8 cellular contexts compared by ENCODE assay signal in genomic region chr2:132352481-132352993, GRCh38.
A peak's percentile ranks its signal among the peaks of the same experiment; 100 is the strongest.
DNase-seq lines count a peak whose midpoint lies in the region; TF ChIP-seq lines count a peak whose summit lies in the region.
"Not testable (repeated sequence)": the region's sequence is repeated elsewhere in the genome, so short reads cannot be mapped to it uniquely, and the experiment has no call there.

No MANE protein-coding gene starts in this region.

- H3K4me1 ChIP-seq in NT2/D1 (ENCODE audit: insufficient read depth, insufficient read length): not testable (repeated sequence)

- intact Hi-C loops in posterior cingulate gyrus (cut with DNase I): not testable (repeated sequence)

- H3K9me3 ChIP-seq in NT2/D1 (ENCODE audit: insufficient read depth, low read length): not testable (repeated sequence)

- in situ Hi-C loops in astrocyte of the cerebellum (cut with HindIII; ENCODE audit: low sequenced_read_pairs): not testable (repeated sequence)

- H3K36me3 ChIP-seq in NT2/D1 (ENCODE audit: insufficient read depth, insufficient read length, low read length): not testable (repeated sequence)

- DNase-seq in DMS53 treated with DMSO at 0.1 percent for 48 hours (lab: John Stamatoyannopoulos, UW; ENCODE audit: unreplicated experiment): peak; percentile 20
- peak; percentile 54 to 76 (median 75) for DNase-seq in NCI-H1417 (lab: John Stamatoyannopoulos, UW)
- peak; percentile 38 for DNase-seq in NT2/D1 (ENCODE audit: low read depth, low spot score)
- DNase-seq in astrocyte of the cerebellum (ENCODE audit: low read depth); fibroblast of the aortic adventitia (ENCODE audit: low read depth): not testable (repeated sequence)
- DNase-seq in kidney tubule cell (ENCODE audit: low spot score): peak; percentile 85
- DNase-seq in posterior cingulate gyrus: peak; percentile 48 to 97 (median 80)
- DNase-seq in ureter (ENCODE audit: low spot score): peak; percentile 57

- TF ChIP-seq CTCF in astrocyte of the cerebellum (IDR thresholded peaks at IDR 0.05; ENCODE audit: low read depth, low read length, missing control alignments); fibroblast of the aortic adventitia (IDR thresholded peaks at IDR 0.05; ENCODE audit: insufficient read depth, low read length): not testable (repeated sequence)

- H3K4me3 ChIP-seq in NT2/D1 (ENCODE audit: insufficient read length, low read depth) (peak overlapping the region; percentile 43), astrocyte of the cerebellum (ENCODE audit: low read depth, low read length) (peak overlapping the region; percentile 38), fibroblast of the aortic adventitia (ENCODE audit: low read depth, low read length) (peak overlapping the region; percentile 48)

- not testable (repeated sequence) for H3K27me3 ChIP-seq in NT2/D1 (ENCODE audit: insufficient read depth, insufficient read length)

- peak overlapping the region; percentile 72 for H3K9ac ChIP-seq in NT2/D1 (ENCODE audit: insufficient read length, low read depth)
